Comparison of ENCODE assay signal across 9 cellular contexts in the genomic region with DNA sequence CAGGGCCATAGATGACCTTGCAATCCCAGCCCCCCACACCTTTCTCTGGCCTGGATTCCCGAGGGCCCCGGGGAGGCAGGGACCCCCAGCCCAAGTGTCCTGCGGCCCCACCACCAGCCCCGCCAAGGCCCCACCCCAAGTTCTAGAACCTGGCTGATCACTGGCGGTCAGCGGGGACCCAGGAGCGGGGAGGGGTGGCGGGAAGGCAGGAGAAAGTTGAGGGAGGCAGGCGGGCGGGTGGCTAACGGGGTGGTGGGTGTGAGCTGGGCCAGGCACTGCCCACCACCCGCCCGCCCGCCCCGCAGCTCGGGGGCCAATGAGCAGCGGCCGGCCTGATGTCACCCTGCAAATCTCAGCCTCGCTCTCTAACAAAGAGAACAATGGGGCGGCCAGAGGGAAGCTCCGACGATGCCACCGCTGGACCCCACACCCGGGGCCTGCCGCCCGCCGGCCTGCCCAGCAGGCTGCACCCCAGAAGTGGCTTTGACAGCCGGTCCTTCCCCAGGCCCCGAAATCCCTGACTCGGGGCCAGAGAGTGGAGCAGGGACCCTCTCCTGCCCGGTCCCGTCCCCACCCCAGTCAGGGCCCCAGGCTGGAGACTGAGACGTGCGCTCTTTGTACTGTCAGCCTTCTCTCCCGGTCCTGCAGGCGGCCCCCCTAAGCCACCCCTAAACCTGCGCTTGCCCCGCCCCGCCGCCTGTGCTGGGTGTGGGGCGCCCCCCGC. TPM values are rescaled to one million over a fixed set of nuclear protein-coding genes. Genes with fewer than 3 reads are reported as not detected.
DNase-seq lines count a peak whose midpoint lies in the region; ATAC-seq, FAIRE-seq and TF ChIP-seq lines count a peak whose summit lies in the region.
"Had no signal": no experiment of that assay in that cellular context is flagged by ENCODE, and none has a peak within 500 bp of the region (broad histone marks: within the 10 kb centered on the region; RNA-seq: fewer than 3 reads in every experiment).

No MANE protein-coding gene starts in this region.

- BruUV-seq in HepG2 (replicated peaks; lab: Mats Ljungman, UMichigan): no TSS peak

- no peaks in the 10 kb centered on the region for H3K36me3 Mint-ChIP-seq in stimulated activated naive B cell treated with anti-CD40 and anti-IgM and Interleukin-4, amounts not matched to agents 10 μg/mL and 1 μg/mL and 100 μg/mL, for 72 hours

- H3K9ac ChIP-seq in HepG2 (ENCODE audit: insufficient read depth, low read depth, low read length): peak overlapping the region; percentile 74

- ATAC-seq in HepG2 (peak; percentile 45), GM18907 (IDR thresholded peaks at IDR 0.05; ENCODE audit: unreplicated experiment) (no peak)
- ATAC-seq in stimulated activated naive B cell treated with anti-CD40 and anti-IgM and Interleukin-4, amounts not matched to agents 10 μg/mL and 1 μg/mL and 100 μg/mL, for 72 hours (replicated peaks): no peak

- peaks cover 3 to 15% of the 10 kb centered on the region in 2 donors for H3K4me1 Mint-ChIP-seq in stimulated activated naive B cell treated with anti-CD40 and anti-IgM and Interleukin-4, amounts not matched to agents 10 μg/mL and 1 μg/mL and 100 μg/mL, for 72 hours

- H3K27me3 Mint-ChIP-seq in stimulated activated naive B cell treated with anti-CD40 and anti-IgM and Interleukin-4, amounts not matched to agents 10 μg/mL and 1 μg/mL and 100 μg/mL, for 72 hours: peaks cover 11 to 18% of the 10 kb centered on the region in 2 donors

- peaks cover 11% of the 10 kb centered on the region for H3K79me2 ChIP-seq in HepG2 (ENCODE audit: insufficient read depth, low read length)

- TF ChIP-seq RAD21 in HepG2 (CRISPR knock-in tag; IDR thresholded peaks at IDR 0.05): no peak

- H3K27ac Mint-ChIP-seq in stimulated activated naive B cell treated with anti-CD40 and anti-IgM and Interleukin-4, amounts not matched to agents 10 μg/mL and 1 μg/mL and 100 μg/mL, for 72 hours: no peak overlapping the region

- H3K4me3 ChIP-seq in HepG2 (replicated peaks in 1 of 3; ENCODE audit: insufficient read depth in 1 of 3, low read depth in 2 of 3, low read length in 3 of 3) (peak overlapping the region; percentile 72 to 81 (median 75); a peak in 4 of 6 replicates), testis (peak overlapping the region; percentile 67 to 76)

- H3K4me3 Mint-ChIP-seq in stimulated activated naive B cell treated with anti-CD40 and anti-IgM and Interleukin-4, amounts not matched to agents 10 μg/mL and 1 μg/mL and 100 μg/mL, for 72 hours: peak overlapping the region in 1 of 2 donors; percentile 16

- H3K27ac ChIP-seq in HepG2 (ENCODE audit: extremely low read length, insufficient read depth, low read length) (no peak overlapping the region), testis (peak overlapping the region; percentile 81 to 87)

- H4K20me1 ChIP-seq in HepG2 (ENCODE audit: insufficient read depth, low read length): 0 out of 2 replicates have a peak, but pooled peaks cover 6% of the 10 kb centered on the region

- no peak for TF ChIP-seq EP300 in HepG2 (IDR thresholded peaks at IDR 0.05; ENCODE audit: low read depth in 2 of 2, low read length in 2 of 2)
- TF ChIP-seq EP300 in HepG2 (CRISPR knock-in tag; IDR thresholded peaks at IDR 0.05; ENCODE audit: borderline replicate concordance): no peak

- CTCF ChIA-PET in HepG2 (lab: Yijun Ruan, JAX; ENCODE audit: low intra/inter-chr PET ratio, low total read pairs): no interaction called here

- in situ Hi-C loops in HepG2 (cut with HindIII; ENCODE audit: extremely low pct_ligation_motif_present, low pct_unique_long_range_greater_than_20kb): no loop called here

- POLR2A ChIA-PET in HepG2 (lab: Yijun Ruan, JAX): interaction anchor here (0.6 kb wide), 1 partner anchor 38 kb away, joined by 4 read pairs; a partner anchor contains a TSS

- H3K4me2 ChIP-seq in HepG2 (ENCODE audit: low read depth, low read length): peak overlapping the region; percentile 76

- H3K27me3 ChIP-seq in HepG2 (ENCODE audit: control insufficient read depth in 1 of 2, insufficient read depth in 2 of 2, low read length in 2 of 2) (peaks cover 0 to 8% of the 10 kb centered on the region in 2 experiments; a peak in 2 of 5 replicates), testis (no peaks in the 10 kb centered on the region)

- TF ChIP-seq POLR2A in HepG2 (IDR thresholded peaks at IDR 0.05; ENCODE audit: insufficient read depth in 1 of 2, low read depth in 2 of 2, low read length in 2 of 2) (0 out of 4 replicates have a peak, but pooled peaks of 1 of the 2 experiments have one; percentile 22), testis (IDR thresholded peaks at IDR 0.05) (no peak)

- H2AFZ ChIP-seq in HepG2 (ENCODE audit: low read length): no peak overlapping the region

- no peak for FAIRE-seq in HepG2 (lab: Jason Lieb, UNC)

- intact Hi-C loops in HepG2 (cut with micrococcal nuclease; ENCODE audit: unreplicated experiment) (loop anchor here (2.0 kb wide), 1 partner anchor 20 kb away; no protein-coding TSS in a partner anchor), testis (cut with DNase I; ENCODE audit: low total_unique reads) (no loop called here)

- no peaks in the 10 kb centered on the region for H3K9me3 Mint-ChIP-seq in stimulated activated naive B cell treated with anti-CD40 and anti-IgM and Interleukin-4, amounts not matched to agents 10 μg/mL and 1 μg/mL and 100 μg/mL, for 72 hours

- no peaks in the 10 kb centered on the region for H3K9me3 ChIP-seq in HepG2 (ENCODE audit: low read length)
- H3K9me3 ChIP-seq in testis: no peaks in the 10 kb centered on the region

- DNase-seq in GM04503 (ENCODE audit: low read depth): peak; percentile 37
- DNase-seq in NCI-H774 (lab: John Stamatoyannopoulos, UW): peak; percentile 23
- DNase-seq in dermis microvascular lymphatic vessel endothelial cell (ENCODE audit: low read depth in 2 of 2): peak; percentile 55 to 88
- peak; percentile 40 for DNase-seq in HepG2 (ENCODE audit: low spot score)
- DNase-seq in testis: peak; percentile 91
- no peak for DNase-seq in stimulated activated naive B cell treated with anti-CD40 and anti-IgM and Interleukin-4, amounts not matched to agents 10 μg/mL and 1 μg/mL and 100 μg/mL, for 72 hours
- DNase-seq in activated effector memory CD4-positive, alpha-beta T cell treated with anti-CD3 and anti-CD28 coated beads, Interleukin-2, amount 50 U/mL, for 16 hours: no peak

- 20% methylated on average over 8 of the region's 42 CpGs for WGBS in HepG2 (ENCODE audit: low lambda C conversion rate)
- 4 to 9% methylated on average over 4 to 36 of the region's 42 CpGs for WGBS in testis, 2 donors

- H3K36me3 ChIP-seq in HepG2 (replicated peaks in 1 of 2; ENCODE audit: control insufficient read depth in 1 of 2, insufficient read depth in 2 of 2, low read length in 2 of 2) (peaks cover 0 to 3% of the 10 kb centered on the region in 2 experiments; a peak in 3 of 5 replicates), testis (ENCODE audit: low read depth, missing control alignments) (no peaks in the 10 kb centered on the region)

- H3K4me1 ChIP-seq in HepG2 (ENCODE audit: insufficient read depth, low read length): peaks cover 13% of the 10 kb centered on the region
- H3K4me1 ChIP-seq in testis: peaks cover 6% of the 10 kb centered on the region

- TF ChIP-seq CTCF in HepG2 (CRISPR knock-in tag; IDR thresholded peaks at IDR 0.05): no peak
- TF ChIP-seq CTCF in testis (IDR thresholded peaks at IDR 0.05): no peak

RNA-seq across cellular contexts. Expression of a gene that starts 1.6 kb away (rescaled TPM):
- total RNA-seq in dermis microvascular lymphatic vessel endothelial cell (43.1 and 69.7 TPM in 2 replicates), HepG2 (2016; rRNA removed; fragmentation: Illumina TruSeq; extraction: Trizol) (10.2 and 17.1 TPM in 2 replicates), testis (100 to 1,000 TPM; 127 to 211 TPM)
- 10.6 and 10.7 TPM in 2 replicates for total RNA-seq in HepG2 (2016; cell fraction: cytosol; rRNA removed; fragmentation: Illumina TruSeq; extraction: Trizol; ENCODE audit: low read depth)
- 10.3 and 17.0 TPM in 2 replicates for total RNA-seq in HepG2 (2016; cell fraction: insoluble cytoplasmic fraction; rRNA removed; fragmentation: Illumina TruSeq; extraction: Trizol)
- 27.7 and 29.2 TPM in 2 replicates for total RNA-seq in HepG2 (2016; cell fraction: membrane; rRNA removed; fragmentation: Illumina TruSeq; extraction: Trizol)
- total RNA-seq in HepG2 (2016; cell fraction: nucleus; rRNA removed; fragmentation: Illumina TruSeq; extraction: Trizol): 4.7 and 6.4 TPM in 2 replicates
- polyA plus RNA-seq in HepG2 (2011; rRNA removed) (3.6 and 5.8 TPM in 2 replicates), testis (ENCODE audit: insufficient read depth, low read depth, low replicate concordance) (45.6 TPM)
- polyA plus RNA-seq in HepG2 (2011; cell fraction: cytosol; rRNA removed): 5.0 and 10.1 TPM in 2 replicates
- polyA plus RNA-seq in HepG2 (2011; cell fraction: nucleus; rRNA removed): 6.6 and 7.0 TPM in 2 replicates
- 5.7 and 7.1 TPM in 2 replicates for polyA plus RNA-seq in HepG2 (2012)
- 9.6 and 10.4 TPM in 2 replicates for polyA plus RNA-seq in HepG2 (2016; cell fraction: cytosol; fragmentation: Illumina TruSeq; extraction: Trizol; ENCODE audit: low read depth)
- 15.4 and 15.7 TPM in 2 replicates for polyA plus RNA-seq in HepG2 (2016; cell fraction: insoluble cytoplasmic fraction; fragmentation: Illumina TruSeq; extraction: Trizol; ENCODE audit: low read depth)
- 19.9 and 23.7 TPM in 2 replicates for polyA plus RNA-seq in HepG2 (2016; cell fraction: membrane; fragmentation: Illumina TruSeq; extraction: Trizol; ENCODE audit: low read depth)
- polyA plus RNA-seq in HepG2 (2016; cell fraction: nucleus; fragmentation: Illumina TruSeq; extraction: Trizol; ENCODE audit: insufficient read depth, low read depth): 10.8 and 12.5 TPM in 2 replicates
- 6.0 and 19.1 TPM in 2 replicates for polyA minus RNA-seq in HepG2 (2011; rRNA and poly(A)+ RNA removed; ENCODE audit: low replicate concordance)
- polyA minus RNA-seq in HepG2 (2011; cell fraction: cytosol; rRNA and poly(A)+ RNA removed): 19.3 and 20.6 TPM in 2 replicates
- polyA minus RNA-seq in HepG2 (2011; cell fraction: nucleus; rRNA and poly(A)+ RNA removed): 3.0 TPM in 2 replicates

RNA-seq across cellular contexts. Expression of a gene that starts 26.1 kb away (rescaled TPM):
- total RNA-seq in dermis microvascular lymphatic vessel endothelial cell (75.7 and 105 TPM in 2 replicates), HepG2 (2016; rRNA removed; fragmentation: Illumina TruSeq; extraction: Trizol) (58.9 and 76.9 TPM in 2 replicates), testis (100 to 1,000 TPM; 146 to 153 TPM)
- total RNA-seq in HepG2 (2016; cell fraction: cytosol; rRNA removed; fragmentation: Illumina TruSeq; extraction: Trizol; ENCODE audit: low read depth): 18.4 and 19.5 TPM in 2 replicates
- 59.4 and 81.3 TPM in 2 replicates for total RNA-seq in HepG2 (2016; cell fraction: insoluble cytoplasmic fraction; rRNA removed; fragmentation: Illumina TruSeq; extraction: Trizol)
- total RNA-seq in HepG2 (2016; cell fraction: membrane; rRNA removed; fragmentation: Illumina TruSeq; extraction: Trizol): 58.1 and 59.8 TPM in 2 replicates
- 37.4 and 41.1 TPM in 2 replicates for total RNA-seq in HepG2 (2016; cell fraction: nucleus; rRNA removed; fragmentation: Illumina TruSeq; extraction: Trizol)
- polyA plus RNA-seq in HepG2 (2011; rRNA removed) (21.2 and 32.4 TPM in 2 replicates), testis (ENCODE audit: insufficient read depth, low read depth, low replicate concordance) (78.3 TPM)
- 25.5 and 43.1 TPM in 2 replicates for polyA plus RNA-seq in HepG2 (2011; cell fraction: cytosol; rRNA removed)
- polyA plus RNA-seq in HepG2 (2011; cell fraction: nucleus; rRNA removed): 88.4 and 96.9 TPM in 2 replicates
- 21.4 and 34.5 TPM in 2 replicates for polyA plus RNA-seq in HepG2 (2012)
- polyA plus RNA-seq in HepG2 (2016; cell fraction: cytosol; fragmentation: Illumina TruSeq; extraction: Trizol; ENCODE audit: low read depth): 19.9 and 20.7 TPM in 2 replicates
- polyA plus RNA-seq in HepG2 (2016; cell fraction: insoluble cytoplasmic fraction; fragmentation: Illumina TruSeq; extraction: Trizol; ENCODE audit: low read depth): 57.2 and 62.2 TPM in 2 replicates
- polyA plus RNA-seq in HepG2 (2016; cell fraction: membrane; fragmentation: Illumina TruSeq; extraction: Trizol; ENCODE audit: low read depth): 39.6 and 43.3 TPM in 2 replicates
- 100 and 109 TPM in 2 replicates for polyA plus RNA-seq in HepG2 (2016; cell fraction: nucleus; fragmentation: Illumina TruSeq; extraction: Trizol; ENCODE audit: insufficient read depth, low read depth)
- 65.5 and 79.2 TPM in 2 replicates for polyA minus RNA-seq in HepG2 (2011; rRNA and poly(A)+ RNA removed; ENCODE audit: low replicate concordance)
- 29.4 and 32.5 TPM in 2 replicates for polyA minus RNA-seq in HepG2 (2011; cell fraction: cytosol; rRNA and poly(A)+ RNA removed)
- 20.1 and 22.0 TPM in 2 replicates for polyA minus RNA-seq in HepG2 (2011; cell fraction: nucleus; rRNA and poly(A)+ RNA removed)

RNA-seq across cellular contexts. Expression of a gene that starts 38.7 kb away (rescaled TPM):
- 82.4 and 109 TPM in 2 replicates for total RNA-seq in dermis microvascular lymphatic vessel endothelial cell
- 214 and 216 TPM in 2 replicates for total RNA-seq in HepG2 (2016; rRNA removed; fragmentation: Illumina TruSeq; extraction: Trizol)
- 181 and 320 TPM in 2 replicates for total RNA-seq in HepG2 (2016; cell fraction: cytosol; rRNA removed; fragmentation: Illumina TruSeq; extraction: Trizol; ENCODE audit: low read depth)
- 205 and 210 TPM in 2 replicates for total RNA-seq in HepG2 (2016; cell fraction: insoluble cytoplasmic fraction; rRNA removed; fragmentation: Illumina TruSeq; extraction: Trizol)
- 252 and 309 TPM in 2 replicates for total RNA-seq in HepG2 (2016; cell fraction: membrane; rRNA removed; fragmentation: Illumina TruSeq; extraction: Trizol)
- 63.8 and 65.4 TPM in 2 replicates for total RNA-seq in HepG2 (2016; cell fraction: nucleus; rRNA removed; fragmentation: Illumina TruSeq; extraction: Trizol)
- polyA plus RNA-seq in HepG2 (2011; rRNA removed): 111 and 125 TPM in 2 replicates
- 81.4 and 152 TPM in 2 replicates for polyA plus RNA-seq in HepG2 (2011; cell fraction: cytosol; rRNA removed)
- polyA plus RNA-seq in HepG2 (2011; cell fraction: nucleus; rRNA removed): 46.6 and 47.9 TPM in 2 replicates
- polyA plus RNA-seq in HepG2 (2012): 92.9 and 123 TPM in 2 replicates
- 249 and 487 TPM in 2 replicates for polyA plus RNA-seq in HepG2 (2016; cell fraction: cytosol; fragmentation: Illumina TruSeq; extraction: Trizol; ENCODE audit: low read depth)
- 158 and 171 TPM in 2 replicates for polyA plus RNA-seq in HepG2 (2016; cell fraction: insoluble cytoplasmic fraction; fragmentation: Illumina TruSeq; extraction: Trizol; ENCODE audit: low read depth)
- polyA plus RNA-seq in HepG2 (2016; cell fraction: membrane; fragmentation: Illumina TruSeq; extraction: Trizol; ENCODE audit: low read depth): 210 and 295 TPM in 2 replicates
- polyA plus RNA-seq in HepG2 (2016; cell fraction: nucleus; fragmentation: Illumina TruSeq; extraction: Trizol; ENCODE audit: insufficient read depth, low read depth): 98.1 and 120 TPM in 2 replicates
- polyA minus RNA-seq in HepG2 (2011; rRNA and poly(A)+ RNA removed; ENCODE audit: low replicate concordance): 32.9 and 62.2 TPM in 2 replicates
- polyA minus RNA-seq in HepG2 (2011; cell fraction: cytosol; rRNA and poly(A)+ RNA removed): 12.7 and 18.7 TPM in 2 replicates
- polyA minus RNA-seq in HepG2 (2011; cell fraction: nucleus; rRNA and poly(A)+ RNA removed): 15.9 and 18.2 TPM in 2 replicates
- 10 to 100 TPM; 45.8 to 60.8 TPM for total RNA-seq in testis
- 105 TPM for polyA plus RNA-seq in testis (ENCODE audit: insufficient read depth, low read depth, low replicate concordance)

RNA-seq across cellular contexts. Expression of a gene that starts 42.7 kb away (rescaled TPM):
- total RNA-seq in dermis microvascular lymphatic vessel endothelial cell (not detected in 2 replicates), HepG2 (2016; rRNA removed; fragmentation: Illumina TruSeq; extraction: Trizol) (not detected in 2 replicates), testis (10 to 100 TPM; 13.4 to 31.5 TPM)
- total RNA-seq in HepG2 (2016; cell fraction: cytosol; rRNA removed; fragmentation: Illumina TruSeq; extraction: Trizol; ENCODE audit: low read depth): not detected in 2 replicates
- total RNA-seq in HepG2 (2016; cell fraction: insoluble cytoplasmic fraction; rRNA removed; fragmentation: Illumina TruSeq; extraction: Trizol): not detected in 2 replicates
- not detected in 2 replicates for total RNA-seq in HepG2 (2016; cell fraction: membrane; rRNA removed; fragmentation: Illumina TruSeq; extraction: Trizol)
- total RNA-seq in HepG2 (2016; cell fraction: nucleus; rRNA removed; fragmentation: Illumina TruSeq; extraction: Trizol): not detected in 2 replicates
- polyA plus RNA-seq in HepG2 (2011; rRNA removed) (not detected in 2 replicates), testis (ENCODE audit: insufficient read depth, low read depth, low replicate concordance) (2.4 TPM)
- not detected in 2 replicates for polyA plus RNA-seq in HepG2 (2011; cell fraction: cytosol; rRNA removed)
- polyA plus RNA-seq in HepG2 (2011; cell fraction: nucleus; rRNA removed): not detected in 2 replicates
- not detected in 2 replicates for polyA plus RNA-seq in HepG2 (2012)
- polyA plus RNA-seq in HepG2 (2016; cell fraction: cytosol; fragmentation: Illumina TruSeq; extraction: Trizol; ENCODE audit: low read depth): not detected in 2 replicates
- polyA plus RNA-seq in HepG2 (2016; cell fraction: insoluble cytoplasmic fraction; fragmentation: Illumina TruSeq; extraction: Trizol; ENCODE audit: low read depth): not detected in 2 replicates
- not detected in 2 replicates for polyA plus RNA-seq in HepG2 (2016; cell fraction: membrane; fragmentation: Illumina TruSeq; extraction: Trizol; ENCODE audit: low read depth)
- 0.21 TPM in 1 of 2 replicates, not detected in the other for polyA plus RNA-seq in HepG2 (2016; cell fraction: nucleus; fragmentation: Illumina TruSeq; extraction: Trizol; ENCODE audit: insufficient read depth, low read depth)
- polyA minus RNA-seq in HepG2 (2011; rRNA and poly(A)+ RNA removed; ENCODE audit: low replicate concordance): not detected in 2 replicates
- not detected in 2 replicates for polyA minus RNA-seq in HepG2 (2011; cell fraction: cytosol; rRNA and poly(A)+ RNA removed)
- not detected in 2 replicates for polyA minus RNA-seq in HepG2 (2011; cell fraction: nucleus; rRNA and poly(A)+ RNA removed)
- total RNA-seq: subcutaneous adipose tissue had no signal

RNA-seq across cellular contexts. Expression of a gene that starts 53.7 kb away (rescaled TPM):
- total RNA-seq in dermis microvascular lymphatic vessel endothelial cell (not detected in 2 replicates), HepG2 (2016; rRNA removed; fragmentation: Illumina TruSeq; extraction: Trizol) (0.24 and 0.60 TPM in 2 replicates), testis (10 to 100 TPM; 10.7 to 17.9 TPM)
- 0.35 and 0.81 TPM in 2 replicates for total RNA-seq in HepG2 (2016; cell fraction: cytosol; rRNA removed; fragmentation: Illumina TruSeq; extraction: Trizol; ENCODE audit: low read depth)
- total RNA-seq in HepG2 (2016; cell fraction: insoluble cytoplasmic fraction; rRNA removed; fragmentation: Illumina TruSeq; extraction: Trizol): 0.25 and 0.41 TPM in 2 replicates
- total RNA-seq in HepG2 (2016; cell fraction: membrane; rRNA removed; fragmentation: Illumina TruSeq; extraction: Trizol): 0.17 and 0.56 TPM in 2 replicates
- 0.41 and 0.78 TPM in 2 replicates for total RNA-seq in HepG2 (2016; cell fraction: nucleus; rRNA removed; fragmentation: Illumina TruSeq; extraction: Trizol)
- polyA plus RNA-seq in HepG2 (2011; rRNA removed) (2.7 and 3.8 TPM in 2 replicates), testis (ENCODE audit: insufficient read depth, low read depth, low replicate concordance) (7.2 TPM)
- 1.9 and 2.1 TPM in 2 replicates for polyA plus RNA-seq in HepG2 (2011; cell fraction: cytosol; rRNA removed)
- polyA plus RNA-seq in HepG2 (2011; cell fraction: nucleus; rRNA removed): 13.4 and 15.1 TPM in 2 replicates
- polyA plus RNA-seq in HepG2 (2012): 0.63 and 1.1 TPM in 2 replicates
- polyA plus RNA-seq in HepG2 (2016; cell fraction: cytosol; fragmentation: Illumina TruSeq; extraction: Trizol; ENCODE audit: low read depth): 0.43 and 0.55 TPM in 2 replicates
- 0.76 and 0.82 TPM in 2 replicates for polyA plus RNA-seq in HepG2 (2016; cell fraction: insoluble cytoplasmic fraction; fragmentation: Illumina TruSeq; extraction: Trizol; ENCODE audit: low read depth)
- 0.43 and 0.80 TPM in 2 replicates for polyA plus RNA-seq in HepG2 (2016; cell fraction: membrane; fragmentation: Illumina TruSeq; extraction: Trizol; ENCODE audit: low read depth)
- 2.4 and 2.9 TPM in 2 replicates for polyA plus RNA-seq in HepG2 (2016; cell fraction: nucleus; fragmentation: Illumina TruSeq; extraction: Trizol; ENCODE audit: insufficient read depth, low read depth)
- polyA minus RNA-seq in HepG2 (2011; rRNA and poly(A)+ RNA removed; ENCODE audit: low replicate concordance): 1.8 and 6.0 TPM in 2 replicates
- 0.79 and 1.8 TPM in 2 replicates for polyA minus RNA-seq in HepG2 (2011; cell fraction: cytosol; rRNA and poly(A)+ RNA removed)
- 1.2 and 1.7 TPM in 2 replicates for polyA minus RNA-seq in HepG2 (2011; cell fraction: nucleus; rRNA and poly(A)+ RNA removed)

Comparison
In these comparisons a context has a peak if more than half of its experiments do, and no peak if none do; other contexts are left out.
1. DNase-seq: peak in GM04503 (single experiment), NCI-H774 (single experiment), dermis microvascular lymphatic vessel endothelial cell (2 of 2), HepG2 (single experiment) and testis (single experiment); none in stimulated activated naive B cell treated with anti-CD40 and anti-IgM and Interleukin-4, amounts not matched to agents 10 μg/mL and 1 μg/mL and 100 μg/mL, for 72 hours (single experiment) and activated effector memory CD4-positive, alpha-beta T cell treated with anti-CD3 and anti-CD28 coated beads, Interleukin-2, amount 50 U/mL, for 16 hours (single experiment).